In the genomic region with DNA sequence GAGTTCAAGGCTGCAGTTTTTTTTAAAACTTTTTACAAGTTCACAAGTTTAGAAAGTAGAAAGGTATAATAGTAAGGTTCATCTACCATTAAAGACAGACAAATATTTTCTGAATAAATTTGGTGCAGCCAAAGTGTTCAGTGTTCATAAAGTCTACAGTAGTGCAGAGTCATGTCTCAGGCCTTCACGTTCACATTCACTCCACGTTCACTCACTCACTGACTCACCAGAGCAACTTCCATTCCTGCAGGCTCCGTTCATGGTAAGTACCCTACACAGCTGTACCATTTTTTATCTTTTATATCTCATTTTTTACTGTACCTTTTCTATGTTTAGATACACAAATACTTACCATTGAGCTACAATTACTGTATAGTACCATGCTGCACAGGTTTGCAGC, we compare ENCODE assay signal across 20 cellular contexts.
DNase-seq lines count a peak whose midpoint lies in the region; ATAC-seq, FAIRE-seq and TF ChIP-seq lines count a peak whose summit lies in the region.
"Had no signal": no experiment of that assay in that cellular context is flagged by ENCODE, and none has a peak within 500 bp of the region (broad histone marks: within the 10 kb centered on the region; RNA-seq: fewer than 3 reads in every experiment).

No MANE protein-coding gene starts in this region.

- H3K79me2 ChIP-seq in astrocyte (ENCODE audit: insufficient read depth, low read length): no peaks in the 10 kb centered on the region

- peaks cover 18% of the 10 kb centered on the region for H3K4me1 Mint-ChIP-seq in astrocyte (ENCODE audit: low read depth, unreplicated experiment)
- H3K4me1 Mint-ChIP-seq in activated T-cell treated with anti-CD3 and anti-CD28 coated beads, Interleukin-2, amount 50 U/mL, for 72 hours (ENCODE audit: low read depth): no peaks in the 10 kb centered on the region

- 76 to 85% methylated on average over 3 of the region's 3 CpGs for WGBS in gastroesophageal sphincter (ENCODE audit: low coverage in 1 of 2), 2 donors

- H3K27ac ChIP-seq in astrocyte (ENCODE audit: low read depth, low read length) (no peak overlapping the region), gastroesophageal sphincter (no peak overlapping the region)
- H3K27ac ChIP-seq: SJSA1, vagina had no signal

- peaks cover 8% of the 10 kb centered on the region for H3K4me1 ChIP-seq in astrocyte (ENCODE audit: insufficient read depth, low read length)
- no peaks in the 10 kb centered on the region for H3K4me1 ChIP-seq in gastroesophageal sphincter
- H3K4me1 ChIP-seq: HAP-1, SJSA1 had no signal

- no peak overlapping the region for H3K4me3 ChIP-seq in BJ (ENCODE audit: low read depth, low read length)
- no peak overlapping the region for H3K4me3 ChIP-seq in astrocyte (ENCODE audit: insufficient read depth, low read depth, low read length)
- H3K4me3 ChIP-seq in gastroesophageal sphincter: no peak overlapping the region
- H3K4me3 ChIP-seq: HAP-1, SJSA1, vagina had no signal

- H3K36me3 ChIP-seq in BJ (ENCODE audit: control insufficient read depth, insufficient read depth, low read length) (peaks cover 5% of the 10 kb centered on the region), astrocyte (ENCODE audit: insufficient read depth, low read length) (peaks cover 22% of the 10 kb centered on the region), gastroesophageal sphincter (peaks cover 6 to 86% of the 10 kb centered on the region in 2 donors)

- H2AFZ ChIP-seq in astrocyte (ENCODE audit: low read depth, low read length): no peak overlapping the region

- peaks cover 24% of the 10 kb centered on the region for H3K36me3 Mint-ChIP-seq in astrocyte (ENCODE audit: low read depth, unreplicated experiment)
- H3K36me3 Mint-ChIP-seq in activated T-cell treated with anti-CD3 and anti-CD28 coated beads, Interleukin-2, amount 50 U/mL, for 72 hours (ENCODE audit: insufficient read depth in 2 of 2): peaks cover 7 to 12% of the 10 kb centered on the region in 2 donors

- ATAC-seq in gastroesophageal sphincter: no peak
- no peak for ATAC-seq in activated T-cell treated with anti-CD3 and anti-CD28 coated beads, Interleukin-2, amount 50 U/mL, for 72 hours (replicated peaks in 1 of 2)
- ATAC-seq: activated CD8-positive, alpha-beta memory T cell treated with anti-CD3 and anti-CD28 coated beads, Interleukin-2, amount 10 ng/mL, durations not matched to agents 7 days and 5 days had no signal

- peaks cover 3% of the 10 kb centered on the region for H4K20me1 ChIP-seq in astrocyte (ENCODE audit: insufficient read depth, low read length)

- no peak overlapping the region for H3K4me3 Mint-ChIP-seq in astrocyte (ENCODE audit: unreplicated experiment)
- no peak overlapping the region for H3K4me3 Mint-ChIP-seq in activated T-cell treated with anti-CD3 and anti-CD28 coated beads, Interleukin-2, amount 50 U/mL, for 72 hours
- H3K4me3 Mint-ChIP-seq: activated CD8-positive, alpha-beta memory T cell treated with anti-CD3 and anti-CD28 coated beads, Interleukin-2, amount 10 ng/mL, durations not matched to agents 7 days and 5 days had no signal

- no peak for TF ChIP-seq POLR2A in gastroesophageal sphincter (IDR thresholded peaks at IDR 0.05)

- H3K27me3 Mint-ChIP-seq in astrocyte (ENCODE audit: low read depth, unreplicated experiment): no peaks in the 10 kb centered on the region
- no peaks in the 10 kb centered on the region for H3K27me3 Mint-ChIP-seq in activated T-cell treated with anti-CD3 and anti-CD28 coated beads, Interleukin-2, amount 50 U/mL, for 72 hours (ENCODE audit: low read depth)
- H3K27me3 Mint-ChIP-seq: activated CD8-positive, alpha-beta memory T cell treated with anti-CD3 and anti-CD28 coated beads, Interleukin-2, amount 10 ng/mL, durations not matched to agents 7 days and 5 days had no signal

- H3K9ac ChIP-seq in astrocyte (ENCODE audit: low read length): no peak overlapping the region

- no peaks in the 10 kb centered on the region for H3K9me3 Mint-ChIP-seq in astrocyte (ENCODE audit: unreplicated experiment)
- H3K9me3 Mint-ChIP-seq in activated T-cell treated with anti-CD3 and anti-CD28 coated beads, Interleukin-2, amount 50 U/mL, for 72 hours: no peaks in the 10 kb centered on the region

- H3K27ac Mint-ChIP-seq in astrocyte (ENCODE audit: unreplicated experiment): peak overlapping the region; percentile 34
- H3K27ac Mint-ChIP-seq in activated T-cell treated with anti-CD3 and anti-CD28 coated beads, Interleukin-2, amount 50 U/mL, for 72 hours: no peak overlapping the region
- H3K27ac Mint-ChIP-seq: activated CD8-positive, alpha-beta memory T cell treated with anti-CD3 and anti-CD28 coated beads, Interleukin-2, amount 10 ng/mL, durations not matched to agents 7 days and 5 days had no signal

- H3K4me2 ChIP-seq in astrocyte (ENCODE audit: low read length): no peak overlapping the region

- no peaks in the 10 kb centered on the region for H3K9me3 ChIP-seq in astrocyte (ENCODE audit: insufficient read depth, low read depth, low read length)
- no peaks in the 10 kb centered on the region for H3K9me3 ChIP-seq in gastroesophageal sphincter
- H3K9me3 ChIP-seq: BE2C, HAP-1, SJSA1, vagina had no signal

- POLR2A ChIA-PET in BJ (lab: Charles Lee): no interaction called here

- no peaks in the 10 kb centered on the region for H3K27me3 ChIP-seq in BJ (ENCODE audit: control insufficient read depth, insufficient read depth, low read length)
- H3K27me3 ChIP-seq in astrocyte (ENCODE audit: insufficient read depth, low read length): no peaks in the 10 kb centered on the region
- no peaks in the 10 kb centered on the region for H3K27me3 ChIP-seq in gastroesophageal sphincter
- H3K27me3 ChIP-seq: BE2C, SJSA1, vagina had no signal

- DNase-seq in BJ (ENCODE audit: low read depth): peak; percentile 27
- DNase-seq in LHCN-M2 (ENCODE audit: low read depth): peak; percentile 54
- peak; percentile 76 for DNase-seq in astrocyte (ENCODE audit: low read depth)
- peak; percentile 91 for DNase-seq in iris pigment epithelial cell (ENCODE audit: low read depth)
- DNase-seq in activated T-cell treated with anti-CD3 and anti-CD28 coated beads, Interleukin-2, amount 50 U/mL, for 72 hours: no peak
- DNase-seq in putamen (ENCODE audit: low spot score): no peak
- DNase-seq in NCI-H2171 (lab: John Stamatoyannopoulos, UW): no peak
- DNase-seq: activated CD8-positive, alpha-beta memory T cell treated with anti-CD3 and anti-CD28 coated beads, Interleukin-2, amount 10 ng/mL, durations not matched to agents 7 days and 5 days; activated gamma-delta T cell treated with Interleukin-2 at 50 U/mL for 16 hours; anterior cingulate cortex; BE2C; Calu3; NCI-H1105 treated with DMSO at 0.1 percent for 48 hours; NCI-H2107; NCI-H524 treated with DMSO at 0.1 percent for 48 hours; stimulated activated CD4-positive, alpha-beta T cell treated with anti-CD3 and anti-CD28 coated beads, Interleukin-1b, Interleukin-23, amount 100 ng/mL, for 48 hours had no signal

- TF ChIP-seq CTCF in BJ (IDR thresholded peaks at IDR 0.05; ENCODE audit: insufficient read depth, low read depth, low read length) (no peak), astrocyte (IDR thresholded peaks at IDR 0.05; ENCODE audit: insufficient read depth, low read depth, low read length) (no peak), gastroesophageal sphincter (IDR thresholded peaks at IDR 0.05) (no peak)

- TF ChIP-seq EP300 in gastroesophageal sphincter (IDR thresholded peaks at IDR 0.05): no peak

- CTCF ChIA-PET in BJ (lab: Yijun Ruan, JAX): interaction anchor here (1.0 to 1.6 kb wide), 2 partner anchors 8 to 199 kb away, joined by 4 to 6 read pairs; no protein-coding TSS in a partner anchor

- no peak for FAIRE-seq in astrocyte (lab: Jason Lieb, UNC)

Comparison
In these comparisons a context has a peak if more than half of its experiments do, and no peak if none do; other contexts are left out.
1. DNase-seq: peak in BJ (single experiment), LHCN-M2 (single experiment), astrocyte (single experiment) and iris pigment epithelial cell (single experiment); none in activated T-cell treated with anti-CD3 and anti-CD28 coated beads, Interleukin-2, amount 50 U/mL, for 72 hours (0 of 2), putamen (single experiment) and NCI-H2171 (single experiment).